In genomic region chr5:92566113-92566767, GRCh38 we compare ENCODE assay signal across 28 cellular contexts.
"Had no signal": no experiment of that assay in that cellular context is flagged by ENCODE, and none has a peak within 500 bp of the region (broad histone marks: within the 10 kb centered on the region; RNA-seq: fewer than 3 reads in every experiment).

No MANE protein-coding gene starts in this region.

- H3K27me3 ChIP-seq: esophagus squamous epithelium, heart right ventricle, left lung, neural progenitor cell, ovary, sigmoid colon, stomach, thyroid gland had no signal

- H3K9ac ChIP-seq: neural progenitor cell had no signal

- FAIRE-seq: endometrium, keratinocyte had no signal

- H3K4me3 ChIP-seq: esophagus squamous epithelium, heart right ventricle, left lung, mucosa of descending colon, neural progenitor cell, ovary, psoas muscle, sigmoid colon, stomach, thyroid gland had no signal

- H3K27ac ChIP-seq: esophagus squamous epithelium, heart right ventricle, left lung, neural progenitor cell, ovary, psoas muscle, sigmoid colon, stomach, thyroid gland had no signal

- H3K9me3 ChIP-seq: esophagus squamous epithelium, heart right ventricle, left lung, mucosa of descending colon, ovary, psoas muscle, sigmoid colon, stomach, thyroid gland had no signal

- H3K4me2 ChIP-seq: neural progenitor cell had no signal

- H3K36me3 ChIP-seq: esophagus squamous epithelium, heart right ventricle, left lung, neural progenitor cell, ovary, sigmoid colon, stomach, thyroid gland had no signal

- DNase-seq: cortex of kidney; effector memory CD8-positive, alpha-beta T cell; erythroblast; esophagus squamous epithelium; foreskin melanocyte; glutamatergic neuron; heart right ventricle; hypothalamus; left lung; mesenchymal stem cell; mucosa of descending colon; naive B cell; ovary; posterior cingulate gyrus; psoas muscle; right cardiac atrium; sigmoid colon; stimulated activated CD4-positive, alpha-beta T cell treated with anti-CD3 and anti-CD28 coated beads, Interleukin-2, amount 100 ng/mL, for 24 hours; stimulated activated CD4-positive, alpha-beta T cell treated with anti-CD3 and anti-CD28 coated beads, Interleukin-4, amount 100 ng/mL, for 24 hours; stimulated activated naive CD4-positive, alpha-beta T cell treated with Interleukin-2 at 50 U/mL for 16 hours; stomach; thyroid gland; trophoblast cell had no signal

- H2AFZ ChIP-seq: neural progenitor cell had no signal

- H3K4me1 ChIP-seq: esophagus squamous epithelium, heart right ventricle, left lung, neural progenitor cell, psoas muscle, sigmoid colon, stomach, thyroid gland had no signal

- ATAC-seq: effector memory CD8-positive, alpha-beta T cell; heart right ventricle; left lung; mucosa of descending colon; natural killer cell treated with Interleukin-12 subunit alpha and Interleukin-12 subunit beta and Interleukin-15 and Interleukin-18, amount 100 ng/mL, for 72 hours; psoas muscle; right cardiac atrium; stimulated activated effector memory CD8-positive, alpha-beta T cell treated with anti-CD3 and anti-CD28 coated beads, Interleukin-12 subunit alpha, Interleukin-12 subunit beta, amount 100 ng/mL, for 72 hours had no signal
